Comparison of ENCODE assay signal across 1 cellular context in genomic region chr7:134778941-134779740, GRCh38.
TF ChIP-seq lines count a peak whose summit lies in the region.

Gene CALD1 (plus strand): TSS chr7:134779634. CDS start chr7:134867734, 88,100 bp downstream.

TF ChIP-seq in IMR-90, 13 proteins besides CTCF, POLR2A, EP300 and RAD21 (continued from another document):
- no peak for TF ChIP-seq NFE2L2 (IDR thresholded peaks at IDR 0.05; ENCODE audit: low read depth, low read length)
- TF ChIP-seq BHLHE40 (IDR thresholded peaks at IDR 0.05; ENCODE audit: low read depth, low read length), result peak; percentile 33; the same call in 1 of the 2 replicates
- TF ChIP-seq FOS (IDR thresholded peaks at IDR 0.05; ENCODE audit: low read depth, low read length), result peak; percentile 63
- TF ChIP-seq RFX5 (IDR thresholded peaks at IDR 0.05; ENCODE audit: low read depth, low read length), result no peak
- peak; percentile 82 for TF ChIP-seq CEBPB (IDR thresholded peaks at IDR 0.05; ENCODE audit: low read depth, low read length)
- no peak; the same call in 1 of the 2 replicates for TF ChIP-seq SMC3 (IDR thresholded peaks at IDR 0.05; ENCODE audit: low read depth, low read length)
- peak; percentile 36 for TF ChIP-seq RCOR1 (IDR thresholded peaks at IDR 0.05; ENCODE audit: insufficient replicate concordance, low read length)
- peak; percentile 55; the same call in 1 of the 2 replicates for TF ChIP-seq MAZ (IDR thresholded peaks at IDR 0.05; ENCODE audit: borderline replicate concordance, low read depth, low read length)
